9 cellular contexts compared by ENCODE assay signal in genomic region chr16:67843343-67843765, GRCh38. TPM values are rescaled to one million over a fixed set of nuclear protein-coding genes. Genes with fewer than 3 reads are reported as not detected.
DNase-seq lines count a peak whose midpoint lies in the region; ATAC-seq, FAIRE-seq and TF ChIP-seq lines count a peak whose summit lies in the region.
"Had no signal": no experiment of that assay in that cellular context is flagged by ENCODE, and none has a peak within 500 bp of the region (broad histone marks: within the 10 kb centered on the region; RNA-seq: fewer than 3 reads in every experiment).

No MANE protein-coding gene starts in this region.

- H3K4me3 Mint-ChIP-seq in activated T-helper 17 cell treated with anti-CD3 and anti-CD28 coated beads, Interleukin-2, amount 50 U/mL, for 72 hours: peak overlapping the region; percentile 88

- no peak for TF ChIP-seq CTCF in suprapubic skin (IDR thresholded peaks at IDR 0.05)

- ATAC-seq in activated T-helper 17 cell treated with anti-CD3 and anti-CD28 coated beads, Interleukin-2, amount 50 U/mL, for 72 hours (replicated peaks): no peak

- H3K36me3 ChIP-seq in iPS-18a (ENCODE audit: control insufficient read depth, low read depth, low read length): no peaks in the 10 kb centered on the region
- H3K36me3 ChIP-seq in suprapubic skin: no peaks in the 10 kb centered on the region

- H3K9me3 ChIP-seq in iPS-18a (ENCODE audit: control insufficient read depth, low read depth, low read length): no peaks in the 10 kb centered on the region
- no peaks in the 10 kb centered on the region for H3K9me3 ChIP-seq in suprapubic skin

- H3K27ac ChIP-seq in iPS-18a (ENCODE audit: low read length) (no peak overlapping the region), suprapubic skin (peak overlapping the region; percentile 99)

- H3K27me3 ChIP-seq in iPS-18a (ENCODE audit: control insufficient read depth, insufficient read depth, low read length) (no peaks in the 10 kb centered on the region), suprapubic skin (no peaks in the 10 kb centered on the region)

- WGBS in suprapubic skin: 0% methylated on average over 4 of the region's 11 CpGs

- H3K9ac ChIP-seq in iPS-18a (ENCODE audit: low read length): peak overlapping the region; percentile 74

- H3K4me3 ChIP-seq in iPS-18a (ENCODE audit: low read length) (peak overlapping the region; percentile 95), suprapubic skin (peak overlapping the region; percentile 88)

- TF ChIP-seq EP300 in suprapubic skin (IDR thresholded peaks at IDR 0.05): no peak

- peaks cover 15% of the 10 kb centered on the region for H3K4me1 Mint-ChIP-seq in activated T-helper 17 cell treated with anti-CD3 and anti-CD28 coated beads, Interleukin-2, amount 50 U/mL, for 72 hours

- H3K9me3 Mint-ChIP-seq in activated T-helper 17 cell treated with anti-CD3 and anti-CD28 coated beads, Interleukin-2, amount 50 U/mL, for 72 hours: no peaks in the 10 kb centered on the region

- H3K36me3 Mint-ChIP-seq in activated T-helper 17 cell treated with anti-CD3 and anti-CD28 coated beads, Interleukin-2, amount 50 U/mL, for 72 hours (ENCODE audit: low read depth): peaks cover 33% of the 10 kb centered on the region

- DNase-seq in activated CD4-positive, alpha-beta T cell treated with anti-CD3 and anti-CD28 coated beads for 1 hour: peak; percentile 30
- no peak for DNase-seq in activated CD4-positive, alpha-beta T cell treated with anti-CD3 and anti-CD28 coated beads, Interleukin-2, amount 50 U/mL, for 48 hours
- DNase-seq in suprapubic skin (ENCODE audit: low spot score in 2 of 2) (no peak), HTR-8/SVneo (ENCODE audit: insufficient read length, low spot score) (no peak), NOMO-1 (lab: John Stamatoyannopoulos, UW; ENCODE audit: unreplicated experiment in 2 of 2) (no peak), MV-4-11 (lab: John Stamatoyannopoulos, UW) (no peak)

- no peak for TF ChIP-seq POLR2A in suprapubic skin (IDR thresholded peaks at IDR 0.05)

- H3K27ac Mint-ChIP-seq in activated T-helper 17 cell treated with anti-CD3 and anti-CD28 coated beads, Interleukin-2, amount 50 U/mL, for 72 hours: peak overlapping the region; percentile 86

- H3K27me3 Mint-ChIP-seq in activated T-helper 17 cell treated with anti-CD3 and anti-CD28 coated beads, Interleukin-2, amount 50 U/mL, for 72 hours: no peaks in the 10 kb centered on the region

- H3K4me1 ChIP-seq in iPS-18a (ENCODE audit: control insufficient read depth, low read depth, low read length): peaks cover 34% of the 10 kb centered on the region
- H3K4me1 ChIP-seq in suprapubic skin: peaks cover 56% of the 10 kb centered on the region

- FAIRE-seq in HTR-8/SVneo (lab: Jason Lieb, UNC): no peak
- FAIRE-seq: G401.6 had no signal

RNA-seq across cellular contexts. Expression of gene THAP11, which starts 1.2 kb away (rescaled TPM):
- total RNA-seq in activated T-helper 17 cell treated with anti-CD3 and anti-CD28 coated beads, Interleukin-2, amount 50 U/mL, for 72 hours: 10 to 100 TPM; 29.9 to 51.6 TPM
- 10 to 100 TPM; 45.7 to 92.0 (median 76.4) TPM for total RNA-seq in suprapubic skin

RNA-seq across cellular contexts. Expression of gene NUTF2, which starts 3.4 kb away (rescaled TPM):
- 100 to 1,000 TPM in 1 of 2 donors, 10 to 100 TPM in 1; 82.9 to 175 TPM for total RNA-seq in activated T-helper 17 cell treated with anti-CD3 and anti-CD28 coated beads, Interleukin-2, amount 50 U/mL, for 72 hours
- total RNA-seq in suprapubic skin: 100 to 1,000 TPM; 101 to 161 (median 113) TPM

RNA-seq across cellular contexts. Expression of gene CENPT, which starts 4.1 kb away (rescaled TPM):
- total RNA-seq in activated T-helper 17 cell treated with anti-CD3 and anti-CD28 coated beads, Interleukin-2, amount 50 U/mL, for 72 hours: 10 to 100 TPM; 61.4 to 64.2 TPM
- 100 to 1,000 TPM; 140 to 311 (median 201) TPM for total RNA-seq in suprapubic skin

RNA-seq across cellular contexts. Expression of gene EDC4, which starts 29.5 kb away (rescaled TPM):
- total RNA-seq in activated T-helper 17 cell treated with anti-CD3 and anti-CD28 coated beads, Interleukin-2, amount 50 U/mL, for 72 hours: 100 to 1,000 TPM; 101 to 137 TPM
- total RNA-seq in suprapubic skin: 100 to 1,000 TPM in 1 of 4 donors, 10 to 100 TPM in 3; 59.5 to 110 (median 68.0) TPM

RNA-seq across cellular contexts. Expression of gene TSNAXIP1, which starts 36.7 kb away (rescaled TPM):
- under 1 TPM in 1 of 2 donors, not detected in 1; 0.26 TPM for total RNA-seq in activated T-helper 17 cell treated with anti-CD3 and anti-CD28 coated beads, Interleukin-2, amount 50 U/mL, for 72 hours
- 1 to 10 TPM in 2 of 4 donors, under 1 TPM in 2; 0.34 to 1.4 (median 0.87) TPM for total RNA-seq in suprapubic skin
